Comparison of ENCODE assay signal across 15 cellular contexts in genomic region chr16:30554933-30555847, GRCh38.
"Had no signal": no experiment of that assay in that cellular context is flagged by ENCODE, and none has a peak within 500 bp of the region (broad histone marks: within the 10 kb centered on the region; RNA-seq: fewer than 3 reads in every experiment).

No MANE protein-coding gene starts in this region.

- H3K36me3 ChIP-seq: colonic mucosa had no signal

- H3K9me3 ChIP-seq: colonic mucosa, gastroesophageal sphincter, testis had no signal

- ATAC-seq: gastroesophageal sphincter; SK-N-SH treated with all-trans-retinoic acid at 6 μM for 48 hours; stimulated activated naive CD8-positive, alpha-beta T cell treated with anti-CD3 and anti-CD28 coated beads, Interleukin-15, Interleukin-2, amounts not matched to agents 100 U/mL and 50 U/mL, for 24 hours had no signal

- H3K4me3 ChIP-seq: cardiac muscle cell, colonic mucosa, gastroesophageal sphincter had no signal

- H3K27ac ChIP-seq: cardiac muscle cell, colonic mucosa, gastroesophageal sphincter, testis had no signal

- H3K27me3 Mint-ChIP-seq: activated B cell treated with CpG ODN at 0.5 μM for 24 hours had no signal

- FAIRE-seq: astrocyte had no signal

- DNase-seq: activated B cell treated with CpG ODN at 0.5 μM for 24 hours; activated CD4-positive, alpha-beta T cell treated with anti-CD3 and anti-CD28 coated beads, Interleukin-2, amount 50 U/mL, for 1 hour; activated gamma-delta T cell treated with Interleukin-2 at 50 U/mL for 16 hours; effector CD8-positive, alpha-beta T cell; mesendoderm; nephron progenitor cell; stimulated activated CD4-positive, alpha-beta T cell treated with anti-CD3 and anti-CD28 coated beads, Interleukin-2, amount 100 ng/mL, for 48 hours; stimulated activated naive CD8-positive, alpha-beta T cell treated with anti-CD3 and anti-CD28 coated beads, Interleukin-15, Interleukin-2, amounts not matched to agents 100 U/mL and 50 U/mL, for 24 hours; testis had no signal

- H3K27me3 ChIP-seq: cardiac muscle cell, colonic mucosa, gastroesophageal sphincter, testis had no signal

- H3K9me3 Mint-ChIP-seq: activated B cell treated with CpG ODN at 0.5 μM for 24 hours; nephron progenitor cell; T-helper 1 cell treated with Interleukin-12 subunit alpha and Interleukin-12 subunit beta and Interleukin-4 antibody, amounts not matched to agents 30 μg/mL and 1 μg/mL, for 36 hours had no signal
